ENCODE assay signal across 1 cellular context in the genomic region with DNA sequence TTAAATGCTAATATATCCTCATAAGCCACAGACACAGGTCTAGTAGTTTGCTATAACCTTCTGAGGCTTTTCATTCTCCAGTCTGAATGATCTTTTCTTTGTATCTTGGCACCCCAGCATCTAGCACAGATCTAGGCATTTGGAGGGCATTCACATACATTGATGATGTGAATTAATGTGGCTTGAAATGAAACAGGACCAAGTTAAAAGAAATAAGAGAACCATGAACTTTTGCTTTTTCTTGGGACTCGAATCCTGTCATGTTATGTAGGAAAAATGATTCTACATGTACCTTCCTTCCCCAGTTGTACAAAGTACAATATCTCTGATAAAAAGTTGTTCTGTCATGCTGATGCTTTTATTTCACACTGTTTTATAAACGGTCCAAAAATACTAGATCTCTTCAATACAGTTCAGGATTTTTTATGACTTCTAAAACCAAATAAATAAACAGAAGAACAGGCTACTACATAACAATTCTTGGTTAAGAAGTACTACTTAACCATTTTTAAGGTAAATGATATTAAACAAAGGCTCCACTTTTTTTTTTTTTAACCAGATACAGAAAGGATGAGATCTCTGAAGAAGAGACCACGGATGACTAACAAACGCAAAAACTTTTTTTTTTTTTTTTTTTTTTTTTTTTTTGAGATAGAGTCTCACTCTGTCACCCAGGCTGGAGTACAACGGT.
TF ChIP-seq lines count a peak whose summit lies in the region.

No MANE protein-coding gene starts in this region.

TF ChIP-seq in GM12878, 131 proteins besides CTCF, POLR2A, EP300 and RAD21:
- TF ChIP-seq KLF5 (IDR thresholded peaks at IDR 0.05; ENCODE audit: partially characterized antibody) (no peak), CREB1 (IDR thresholded peaks at IDR 0.05; ENCODE audit: low read depth) (no peak), BHLHE40 (IDR thresholded peaks at IDR 0.05; ENCODE audit: borderline replicate concordance in 1 of 2, low read depth in 2 of 2, low read length in 1 of 2) (no peak), ASH2L (IDR thresholded peaks at IDR 0.05; ENCODE audit: borderline replicate concordance, low read depth) (no peak), STAT3 (IDR thresholded peaks at IDR 0.05; ENCODE audit: low read depth, low read length) (no peak), SUZ12 (IDR thresholded peaks at IDR 0.05; ENCODE audit: unreplicated experiment) (no peak), ZNF274 (IDR thresholded peaks at IDR 0.05; ENCODE audit: insufficient read depth, insufficient read length) (no peak), MYC (IDR thresholded peaks at IDR 0.05; ENCODE audit: insufficient read depth, insufficient read length, insufficient replicate concordance, low read length, severe bottlenecking) (no peak), ZNF207 (IDR thresholded peaks at IDR 0.05; ENCODE audit: borderline replicate concordance) (no peak)
- TF ChIP-seq, protein P1, sequence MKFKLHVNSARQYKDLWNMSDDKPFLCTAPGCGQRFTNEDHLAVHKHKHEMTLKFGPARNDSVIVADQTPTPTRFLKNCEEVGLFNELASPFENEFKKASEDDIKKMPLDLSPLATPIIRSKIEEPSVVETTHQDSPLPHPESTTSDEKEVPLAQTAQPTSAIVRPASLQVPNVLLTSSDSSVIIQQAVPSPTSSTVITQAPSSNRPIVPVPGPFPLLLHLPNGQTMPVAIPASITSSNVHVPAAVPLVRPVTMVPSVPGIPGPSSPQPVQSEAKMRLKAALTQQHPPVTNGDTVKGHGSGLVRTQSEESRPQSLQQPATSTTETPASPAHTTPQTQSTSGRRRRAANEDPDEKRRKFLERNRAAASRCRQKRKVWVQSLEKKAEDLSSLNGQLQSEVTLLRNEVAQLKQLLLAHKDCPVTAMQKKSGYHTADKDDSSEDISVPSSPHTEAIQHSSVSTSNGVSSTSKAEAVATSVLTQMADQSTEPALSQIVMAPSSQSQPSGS (IDR thresholded peaks at IDR 0.05; ENCODE audit: low read length), result no peak
TF ChIP-seq in GM12878: peak in this region for 0.
